In the genomic region with DNA sequence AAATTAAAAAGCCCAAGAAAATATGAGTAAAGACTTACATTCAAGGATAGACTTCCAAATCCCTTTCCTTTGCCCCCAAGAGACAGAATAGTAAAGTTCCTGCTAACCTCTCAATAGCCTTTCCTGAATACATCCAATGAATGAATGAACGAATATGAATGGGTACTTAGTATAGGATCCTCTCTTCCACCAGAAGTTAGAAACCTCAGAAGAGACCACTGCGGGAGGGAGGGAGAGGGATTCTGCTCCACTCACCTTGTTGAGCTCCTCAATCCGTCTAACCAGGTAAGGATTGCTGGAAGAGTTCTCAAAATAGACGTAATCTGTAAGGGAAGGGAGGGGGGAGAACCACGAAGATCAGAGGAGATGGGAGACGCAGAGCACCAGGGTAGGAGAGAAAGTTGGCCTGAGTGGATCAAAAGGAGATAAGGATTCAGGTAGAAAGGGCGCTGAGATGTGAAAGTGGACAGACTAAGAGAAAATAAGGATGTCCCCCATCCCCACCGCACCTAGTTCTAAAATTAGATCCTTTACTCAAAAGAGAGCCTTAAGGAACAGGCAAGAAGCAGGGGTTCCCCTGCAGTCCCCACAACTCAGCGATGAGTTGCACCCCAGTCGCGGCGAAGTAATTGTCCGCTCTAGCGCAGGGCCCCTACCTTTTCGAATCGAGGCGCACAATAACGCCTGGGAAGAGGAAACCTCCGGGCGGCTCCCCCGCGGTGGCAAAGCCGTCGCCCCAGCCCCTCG, we compare ENCODE assay signal across 8 cellular contexts. TPM values are rescaled to one million over a fixed set of nuclear protein-coding genes. Genes with fewer than 3 reads are reported as not detected.
DNase-seq lines count a peak whose midpoint lies in the region; ATAC-seq lines count a peak whose summit lies in the region.

No MANE protein-coding gene starts in this region.

- peak overlapping the region; percentile 96 for H3K4me3 ChIP-seq in iPS-20b (ENCODE audit: low read length)

- peaks cover 20% of the 10 kb centered on the region for H3K4me1 ChIP-seq in iPS-20b (ENCODE audit: insufficient read depth, low read length)

- H3K9me3 ChIP-seq in iPS-20b (ENCODE audit: insufficient read depth, low read depth, low read length), result no peaks in the 10 kb centered on the region

- CTCF ChIA-PET in activated CD8-positive, alpha-beta memory T cell treated with anti-CD3 and anti-CD28 coated beads, Interleukin-2, amount 10 ng/mL, durations not matched to agents 7 days and 5 days (lab: Charles Lee), result interaction anchor here (0.8 to 4.9 kb wide), 10 partner anchors 9 to 206 kb away, joined by 3 to 34 read pairs (median 4); partner anchors contain the start of genes B3GAT3, GANAB, LBHD1 and TUT1

- H3K27me3 ChIP-seq in iPS-20b (ENCODE audit: insufficient read depth, low read length), result peaks cover 26% of the 10 kb centered on the region

- H3K4me1 Mint-ChIP-seq in activated CD8-positive, alpha-beta memory T cell treated with anti-CD3 and anti-CD28 coated beads, Interleukin-2, amount 10 ng/mL, durations not matched to agents 7 days and 5 days, result peaks cover 56% of the 10 kb centered on the region
- H3K4me1 Mint-ChIP-seq in activated T-helper 2 cell treated with anti-CD3 and anti-CD28 coated beads, Interferon-gamma antibody, Interleukin-2, Interleukin-4, amounts not matched to agents 10 μg/mL and 5 μg/mL and 100 μg/mL, durations not matched to agents 14 hours and 24 hours and 36 hours (ENCODE audit: low read depth), result peaks cover 41% of the 10 kb centered on the region

- H3K27ac ChIP-seq in iPS-20b (ENCODE audit: low read length), result no peak overlapping the region

- peak overlapping the region; percentile 96 for H3K9ac ChIP-seq in iPS-20b (ENCODE audit: low read depth, low read length)

- intact Hi-C loops in activated T-helper 2 cell treated with anti-CD3 and anti-CD28 coated beads, Interferon-gamma antibody, Interleukin-2, Interleukin-4, amounts not matched to agents 10 μg/mL and 5 μg/mL and 100 μg/mL, durations not matched to agents 14 hours and 24 hours and 36 hours (cut with micrococcal nuclease), result loop anchor here (1.0 to 5.0 kb wide), 4 partner anchors 52 to 242 kb away; partner anchors contain the start of genes HNRNPUL2, INTS5, TTC9C and UQCC3

- H3K27me3 Mint-ChIP-seq in activated CD8-positive, alpha-beta memory T cell treated with anti-CD3 and anti-CD28 coated beads, Interleukin-2, amount 10 ng/mL, durations not matched to agents 7 days and 5 days, result no peaks in the 10 kb centered on the region
- H3K27me3 Mint-ChIP-seq in activated T-helper 2 cell treated with anti-CD3 and anti-CD28 coated beads, Interferon-gamma antibody, Interleukin-2, Interleukin-4, amounts not matched to agents 10 μg/mL and 5 μg/mL and 100 μg/mL, durations not matched to agents 14 hours and 24 hours and 36 hours (ENCODE audit: low read depth), result no peaks in the 10 kb centered on the region

- H3K36me3 Mint-ChIP-seq in activated CD8-positive, alpha-beta memory T cell treated with anti-CD3 and anti-CD28 coated beads, Interleukin-2, amount 10 ng/mL, durations not matched to agents 7 days and 5 days, result peaks cover 68% of the 10 kb centered on the region
- H3K36me3 Mint-ChIP-seq in activated T-helper 2 cell treated with anti-CD3 and anti-CD28 coated beads, Interferon-gamma antibody, Interleukin-2, Interleukin-4, amounts not matched to agents 10 μg/mL and 5 μg/mL and 100 μg/mL, durations not matched to agents 14 hours and 24 hours and 36 hours (ENCODE audit: low read depth), result peaks cover 77% of the 10 kb centered on the region

- no peaks in the 10 kb centered on the region for H3K9me3 Mint-ChIP-seq in activated CD8-positive, alpha-beta memory T cell treated with anti-CD3 and anti-CD28 coated beads, Interleukin-2, amount 10 ng/mL, durations not matched to agents 7 days and 5 days (ENCODE audit: low read depth)
- H3K9me3 Mint-ChIP-seq in activated T-helper 2 cell treated with anti-CD3 and anti-CD28 coated beads, Interferon-gamma antibody, Interleukin-2, Interleukin-4, amounts not matched to agents 10 μg/mL and 5 μg/mL and 100 μg/mL, durations not matched to agents 14 hours and 24 hours and 36 hours, result no peaks in the 10 kb centered on the region

- DNase-seq in activated CD8-positive, alpha-beta memory T cell treated with anti-CD3 and anti-CD28 coated beads, Interleukin-2, amount 10 ng/mL, durations not matched to agents 7 days and 5 days, result peak; percentile 60
- no peak for DNase-seq in activated CD8-positive, alpha-beta memory T cell treated with anti-CD3 and anti-CD28 coated beads, Interleukin-2, amount 50 U/mL, for 4 hours
- no peak for DNase-seq in activated T-helper 2 cell treated with anti-CD3 and anti-CD28 coated beads, Interferon-gamma antibody, Interleukin-2, Interleukin-4, amounts not matched to agents 10 μg/mL and 5 μg/mL and 100 μg/mL, durations not matched to agents 14 hours and 24 hours and 36 hours (ENCODE audit: low spot score)
- peak; percentile 13 for DNase-seq in superior temporal gyrus (ENCODE audit: extremely low spot score)
- no peak for DNase-seq in glomerular visceral epithelial cell (ENCODE audit: extremely low spot score)
- no peak for DNase-seq in HK-2 (ENCODE audit: unreplicated experiment)
- DNase-seq in activated CD8-positive, alpha-beta memory T cell treated with anti-CD3 and anti-CD28 coated beads for 24 hours, result no peak

- H3K27ac Mint-ChIP-seq in activated CD8-positive, alpha-beta memory T cell treated with anti-CD3 and anti-CD28 coated beads, Interleukin-2, amount 10 ng/mL, durations not matched to agents 7 days and 5 days, result peak overlapping the region; percentile 94
- H3K27ac Mint-ChIP-seq in activated T-helper 2 cell treated with anti-CD3 and anti-CD28 coated beads, Interferon-gamma antibody, Interleukin-2, Interleukin-4, amounts not matched to agents 10 μg/mL and 5 μg/mL and 100 μg/mL, durations not matched to agents 14 hours and 24 hours and 36 hours, result peak overlapping the region; percentile 95

- H3K4me3 Mint-ChIP-seq in activated CD8-positive, alpha-beta memory T cell treated with anti-CD3 and anti-CD28 coated beads, Interleukin-2, amount 10 ng/mL, durations not matched to agents 7 days and 5 days, result peak overlapping the region; percentile 97
- H3K4me3 Mint-ChIP-seq in activated T-helper 2 cell treated with anti-CD3 and anti-CD28 coated beads, Interferon-gamma antibody, Interleukin-2, Interleukin-4, amounts not matched to agents 10 μg/mL and 5 μg/mL and 100 μg/mL, durations not matched to agents 14 hours and 24 hours and 36 hours (ENCODE audit: low read depth), result peak overlapping the region; percentile 91

- peaks cover 42% of the 10 kb centered on the region for H3K36me3 ChIP-seq in iPS-20b (ENCODE audit: insufficient read depth, low read depth, low read length)

- no peak for ATAC-seq in activated CD8-positive, alpha-beta memory T cell treated with anti-CD3 and anti-CD28 coated beads, Interleukin-2, amount 10 ng/mL, durations not matched to agents 7 days and 5 days

RNA-seq across cellular contexts. Expression of gene MTA2, which starts 1.1 kb away (rescaled TPM):
- total RNA-seq in activated CD8-positive, alpha-beta memory T cell treated with anti-CD3 and anti-CD28 coated beads, Interleukin-2, amount 10 ng/mL, durations not matched to agents 7 days and 5 days, result 100 to 1,000 TPM; 245 to 264 TPM
- 201 and 215 TPM in 2 replicates for total RNA-seq in activated T-helper 2 cell treated with anti-CD3 and anti-CD28 coated beads, Interferon-gamma antibody, Interleukin-2, Interleukin-4, amounts not matched to agents 10 μg/mL and 5 μg/mL and 100 μg/mL, durations not matched to agents 14 hours and 24 hours and 36 hours

RNA-seq across cellular contexts. Expression of gene TUT1, which starts 9.2 kb away (rescaled TPM):
- total RNA-seq in activated CD8-positive, alpha-beta memory T cell treated with anti-CD3 and anti-CD28 coated beads, Interleukin-2, amount 10 ng/mL, durations not matched to agents 7 days and 5 days, result 10 to 100 TPM; 24.7 to 29.6 TPM
- 29.9 and 41.7 TPM in 2 replicates for total RNA-seq in activated T-helper 2 cell treated with anti-CD3 and anti-CD28 coated beads, Interferon-gamma antibody, Interleukin-2, Interleukin-4, amounts not matched to agents 10 μg/mL and 5 μg/mL and 100 μg/mL, durations not matched to agents 14 hours and 24 hours and 36 hours

RNA-seq across cellular contexts. Expression of gene EML3, which starts 12.0 kb away (rescaled TPM):
- total RNA-seq in activated CD8-positive, alpha-beta memory T cell treated with anti-CD3 and anti-CD28 coated beads, Interleukin-2, amount 10 ng/mL, durations not matched to agents 7 days and 5 days, result 100 to 1,000 TPM; 132 to 133 TPM
- total RNA-seq in activated T-helper 2 cell treated with anti-CD3 and anti-CD28 coated beads, Interferon-gamma antibody, Interleukin-2, Interleukin-4, amounts not matched to agents 10 μg/mL and 5 μg/mL and 100 μg/mL, durations not matched to agents 14 hours and 24 hours and 36 hours, result 144 and 146 TPM in 2 replicates

RNA-seq across cellular contexts. Expression of gene ROM1, which starts 12.5 kb away (rescaled TPM):
- total RNA-seq in activated CD8-positive, alpha-beta memory T cell treated with anti-CD3 and anti-CD28 coated beads, Interleukin-2, amount 10 ng/mL, durations not matched to agents 7 days and 5 days, result 1 to 10 TPM; 1.1 to 1.5 TPM
- total RNA-seq in activated T-helper 2 cell treated with anti-CD3 and anti-CD28 coated beads, Interferon-gamma antibody, Interleukin-2, Interleukin-4, amounts not matched to agents 10 μg/mL and 5 μg/mL and 100 μg/mL, durations not matched to agents 14 hours and 24 hours and 36 hours, result 1.4 and 2.8 TPM in 2 replicates

RNA-seq across cellular contexts. Expression of gene B3GAT3, which starts 21.2 kb away (rescaled TPM):
- total RNA-seq in activated CD8-positive, alpha-beta memory T cell treated with anti-CD3 and anti-CD28 coated beads, Interleukin-2, amount 10 ng/mL, durations not matched to agents 7 days and 5 days, result 10 to 100 TPM; 64.5 to 69.7 TPM
- total RNA-seq in activated T-helper 2 cell treated with anti-CD3 and anti-CD28 coated beads, Interferon-gamma antibody, Interleukin-2, Interleukin-4, amounts not matched to agents 10 μg/mL and 5 μg/mL and 100 μg/mL, durations not matched to agents 14 hours and 24 hours and 36 hours, result 70.0 and 81.4 TPM in 2 replicates

Comparison
In these comparisons a context has a peak if more than half of its experiments do, and no peak if none do; other contexts are left out.
1. DNase-seq: peak in activated CD8-positive, alpha-beta memory T cell treated with anti-CD3 and anti-CD28 coated beads, Interleukin-2, amount 10 ng/mL, durations not matched to agents 7 days and 5 days (single experiment) and superior temporal gyrus (single experiment); none in activated CD8-positive, alpha-beta memory T cell treated with anti-CD3 and anti-CD28 coated beads, Interleukin-2, amount 50 U/mL, for 4 hours (single experiment), activated T-helper 2 cell treated with anti-CD3 and anti-CD28 coated beads, Interferon-gamma antibody, Interleukin-2, Interleukin-4, amounts not matched to agents 10 μg/mL and 5 μg/mL and 100 μg/mL, durations not matched to agents 14 hours and 24 hours and 36 hours (single experiment), glomerular visceral epithelial cell (single experiment), HK-2 (single experiment) and activated CD8-positive, alpha-beta memory T cell treated with anti-CD3 and anti-CD28 coated beads for 24 hours (single experiment).